Comparison of ENCODE assay signal across 11 cellular contexts in the genomic region with DNA sequence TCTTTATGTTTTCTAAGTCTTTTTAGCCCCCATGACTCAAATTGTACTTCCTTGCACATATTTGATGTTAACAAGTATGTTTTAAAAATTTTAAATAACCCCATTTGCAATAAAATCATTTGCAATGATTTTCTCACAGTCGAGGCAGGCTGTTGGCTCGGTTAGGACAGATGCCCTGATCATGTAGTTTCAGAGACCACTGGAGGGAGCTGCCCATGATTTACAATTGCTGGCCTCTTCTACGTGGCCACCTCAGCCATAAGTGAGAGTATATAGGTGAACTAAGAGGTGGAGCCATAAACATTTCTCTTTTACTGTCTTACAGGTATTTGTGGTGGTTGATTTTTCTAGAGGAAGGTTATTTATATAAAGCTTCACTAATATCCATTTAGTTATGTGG. TPM values are rescaled to one million over a fixed set of nuclear protein-coding genes. Genes with fewer than 3 reads are reported as not detected.
DNase-seq lines count a peak whose midpoint lies in the region; ATAC-seq and TF ChIP-seq lines count a peak whose summit lies in the region.
"Had no signal": no experiment of that assay in that cellular context is flagged by ENCODE, and none has a peak within 500 bp of the region (broad histone marks: within the 10 kb centered on the region; RNA-seq: fewer than 3 reads in every experiment).

No MANE protein-coding gene starts in this region.

- peaks cover 35% of the 10 kb centered on the region for H3K4me1 Mint-ChIP-seq in stimulated activated naive CD8-positive, alpha-beta T cell treated with anti-CD3 and anti-CD28 coated beads, Interleukin-15, amount 100 ng/mL, for 72 hours

- ATAC-seq in SK-N-SH treated with all-trans-retinoic acid at 6 μM for 48 hours (no peak), HG02885 (IDR thresholded peaks at IDR 0.05; ENCODE audit: poor library complexity, unreplicated experiment) (no peak)
- no peak for ATAC-seq in stimulated activated naive CD8-positive, alpha-beta T cell treated with anti-CD3 and anti-CD28 coated beads, Interleukin-15, amount 100 ng/mL, for 72 hours

- peak; percentile 24; the same call in 1 of the 2 replicates for TF ChIP-seq RAD21 in SK-N-SH (IDR thresholded peaks at IDR 0.05; ENCODE audit: low read length)

- H3K27ac Mint-ChIP-seq in stimulated activated naive CD8-positive, alpha-beta T cell treated with anti-CD3 and anti-CD28 coated beads, Interleukin-15, amount 100 ng/mL, for 72 hours = no peak overlapping the region

- WGBS in SK-N-SH (ENCODE audit: low lambda C conversion rate) = 89% methylated on average over 3 of the region's 3 CpGs

- peaks cover 17% of the 10 kb centered on the region for H3K9me3 ChIP-seq in SK-N-SH

- no peaks in the 10 kb centered on the region for H3K27me3 Mint-ChIP-seq in stimulated activated naive CD8-positive, alpha-beta T cell treated with anti-CD3 and anti-CD28 coated beads, Interleukin-15, amount 100 ng/mL, for 72 hours

- H3K36me3 ChIP-seq in SK-N-SH (replicated peaks in 1 of 2; ENCODE audit: control insufficient read depth in 1 of 2, insufficient read depth in 2 of 2, low read length in 1 of 2) = peaks cover 26 to 31% of the 10 kb centered on the region in 2 experiments

- peak; percentile 10 for DNase-seq in SK-N-SH
- peak in 1 of 2 donors; percentile 25 for DNase-seq in foreskin fibroblast
- no peak for DNase-seq in stimulated activated naive CD8-positive, alpha-beta T cell treated with anti-CD3 and anti-CD28 coated beads, Interleukin-15, amount 100 ng/mL, for 72 hours
- no peak for DNase-seq in activated CD4-positive, alpha-beta T cell treated with anti-CD3 and anti-CD28 coated beads, Interleukin-2, amount 50 U/mL, for 4 hours
- no peak for DNase-seq in SW480 (ENCODE audit: low spot score)
- DNase-seq: amygdala, NCI-H524, WERI-Rb-1 had no signal

- TF ChIP-seq EP300 in SK-N-SH (IDR thresholded peaks at IDR 0.05; ENCODE audit: borderline replicate concordance in 1 of 2, low read depth in 1 of 2, low read length in 1 of 2) = no peak

- H3K9me2 ChIP-seq in SK-N-SH = no peaks in the 10 kb centered on the region

- H3K4me1 ChIP-seq in SK-N-SH (ENCODE audit: control insufficient read depth in 1 of 2, insufficient read depth in 2 of 2, low read depth in 1 of 2, low read length in 1 of 2) = peaks cover 6 to 10% of the 10 kb centered on the region in 2 experiments; a peak in 3 of 4 replicates

- H4K20me1 ChIP-seq in SK-N-SH (ENCODE audit: insufficient read depth) = no peaks in the 10 kb centered on the region

- CTCF ChIA-PET in SK-N-SH (lab: Yijun Ruan, JAX) = interaction anchor here (1.2 to 1.8 kb wide), 2 partner anchors 381 to 429 kb away, joined by 6 to 7 read pairs; no protein-coding TSS in a partner anchor

- H3K4me3 ChIP-seq in SK-N-SH (ENCODE audit: low read depth in 2 of 2, low read length in 1 of 2) = no peak overlapping the region
- peak overlapping the region; percentile 81 for H3K4me3 ChIP-seq in WI38 (ENCODE audit: low read depth, low read length)
- peak overlapping the region; percentile 63 to 76 for H3K4me3 ChIP-seq in foreskin fibroblast (ENCODE audit: low read depth in 1 of 2, low read length in 2 of 2)

- peak overlapping the region; percentile 70; the same call in 1 of the 2 replicates for H3K4me2 ChIP-seq in SK-N-SH

- H3K9me3 Mint-ChIP-seq in stimulated activated naive CD8-positive, alpha-beta T cell treated with anti-CD3 and anti-CD28 coated beads, Interleukin-15, amount 100 ng/mL, for 72 hours = peaks cover 4 to 7% of the 10 kb centered on the region in 2 donors

- TF ChIP-seq CTCF in SK-N-SH (IDR thresholded peaks at IDR 0.05) (0 out of 2 replicates have a peak, but pooled peaks have one; percentile 11), WI38 (IDR thresholded peaks at IDR 0.05; ENCODE audit: low read depth, low read length) (no peak), foreskin fibroblast (IDR thresholded peaks at IDR 0.05; ENCODE audit: low read depth, low read length) (no peak)

- H3K79me2 ChIP-seq in SK-N-SH (ENCODE audit: insufficient read depth) = peaks cover 59% of the 10 kb centered on the region

- no peak overlapping the region for H3K9ac ChIP-seq in SK-N-SH

- H3K27ac ChIP-seq in SK-N-SH (ENCODE audit: low read depth in 2 of 2, low read length in 1 of 2) = no peak overlapping the region; a peak in 1 of 4 replicates
- H3K27ac ChIP-seq: WERI-Rb-1 had no signal

- H3F3A ChIP-seq in SK-N-SH (replicated peaks; ENCODE audit: insufficient read depth) = peaks cover 28% of the 10 kb centered on the region

- no peak overlapping the region for H2AFZ ChIP-seq in SK-N-SH (ENCODE audit: low read depth)

- H3K27me3 ChIP-seq in SK-N-SH (ENCODE audit: insufficient read depth) = no peaks in the 10 kb centered on the region

- POLR2A ChIA-PET in SK-N-SH (lab: Yijun Ruan, JAX) = no interaction called here

- H3K4me3 Mint-ChIP-seq in stimulated activated naive CD8-positive, alpha-beta T cell treated with anti-CD3 and anti-CD28 coated beads, Interleukin-15, amount 100 ng/mL, for 72 hours = peak overlapping the region; percentile 8 to 30

TF ChIP-seq in SK-N-SH, 30 proteins besides CTCF, POLR2A, EP300 and RAD21:
- TF ChIP-seq, protein P1, sequence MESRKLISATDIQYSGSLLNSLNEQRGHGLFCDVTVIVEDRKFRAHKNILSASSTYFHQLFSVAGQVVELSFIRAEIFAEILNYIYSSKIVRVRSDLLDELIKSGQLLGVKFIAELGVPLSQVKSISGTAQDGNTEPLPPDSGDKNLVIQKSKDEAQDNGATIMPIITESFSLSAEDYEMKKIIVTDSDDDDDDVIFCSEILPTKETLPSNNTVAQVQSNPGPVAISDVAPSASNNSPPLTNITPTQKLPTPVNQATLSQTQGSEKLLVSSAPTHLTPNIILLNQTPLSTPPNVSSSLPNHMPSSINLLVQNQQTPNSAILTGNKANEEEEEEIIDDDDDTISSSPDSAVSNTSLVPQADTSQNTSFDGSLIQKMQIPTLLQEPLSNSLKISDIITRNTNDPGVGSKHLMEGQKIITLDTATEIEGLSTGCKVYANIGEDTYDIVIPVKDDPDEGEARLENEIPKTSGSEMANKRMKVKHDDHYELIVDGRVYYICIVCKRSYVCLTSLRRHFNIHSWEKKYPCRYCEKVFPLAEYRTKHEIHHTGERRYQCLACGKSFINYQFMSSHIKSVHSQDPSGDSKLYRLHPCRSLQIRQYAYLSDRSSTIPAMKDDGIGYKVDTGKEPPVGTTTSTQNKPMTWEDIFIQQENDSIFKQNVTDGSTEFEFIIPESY (IDR thresholded peaks at IDR 0.05; ENCODE audit: borderline replicate concordance, low read depth) = no peak
- TF ChIP-seq, protein P2, sequence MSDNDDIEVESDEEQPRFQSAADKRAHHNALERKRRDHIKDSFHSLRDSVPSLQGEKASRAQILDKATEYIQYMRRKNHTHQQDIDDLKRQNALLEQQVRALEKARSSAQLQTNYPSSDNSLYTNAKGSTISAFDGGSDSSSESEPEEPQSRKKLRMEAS (IDR thresholded peaks at IDR 0.05; ENCODE audit: low read depth) = no peak
- TF ChIP-seq EZH2phosphoT487 (IDR thresholded peaks at IDR 0.05; ENCODE audit: borderline replicate concordance, low read depth) (no peak), TCF12 (IDR thresholded peaks at IDR 0.05) (no peak), POLR2AphosphoS5 (IDR thresholded peaks at IDR 0.05; ENCODE audit: low read depth, low read length) (no peak), FOXM1 (IDR thresholded peaks at IDR 0.05; ENCODE audit: low read depth) (no peak)

TF ChIP-seq in SK-N-SH treated with all-trans-retinoic acid at 6 μM for 48 hours, 23 proteins besides CTCF, POLR2A, EP300 and RAD21:
- TF ChIP-seq ISL1 (CRISPR knock-in tag; IDR thresholded peaks at IDR 0.05) (no peak), PPARA (CRISPR knock-in tag; IDR thresholded peaks at IDR 0.05; ENCODE audit: borderline replicate concordance) (no peak), ZFP30 (CRISPR knock-in tag; IDR thresholded peaks at IDR 0.05) (no peak), TCF4 (CRISPR knock-in tag; IDR thresholded peaks at IDR 0.05; ENCODE audit: borderline replicate concordance) (no peak), ZNF565 (CRISPR knock-in tag; conservative IDR thresholded peaks at IDR 0.05; ENCODE audit: low read depth) (no peak), ZFP3 (CRISPR knock-in tag; IDR thresholded peaks at IDR 0.05) (no peak)
TF ChIP-seq in SK-N-SH treated with all-trans-retinoic acid at 6 μM for 48 hours: peak in this region for 0.

RNA-seq across cellular contexts. Expression of gene DTWD1, which starts 1.7 kb away (rescaled TPM):
- 13.9 and 15.3 TPM in 2 replicates for polyA plus RNA-seq in SK-N-SH (2012; rRNA removed)
- 20.6 and 26.3 TPM in 2 replicates for polyA plus RNA-seq in SK-N-SH (2012; cell fraction: cytosol; rRNA removed)
- polyA plus RNA-seq in SK-N-SH (2012; cell fraction: nucleus; rRNA removed) = 6.1 and 15.8 TPM in 2 replicates

RNA-seq across cellular contexts. Expression of gene FAM227B, which starts 1.9 kb away (rescaled TPM):
- 4.4 and 5.8 TPM in 2 replicates for polyA plus RNA-seq in SK-N-SH (2012; rRNA removed)
- polyA plus RNA-seq in SK-N-SH (2012; cell fraction: cytosol; rRNA removed) = 6.7 and 8.2 TPM in 2 replicates
- 2.4 and 4.3 TPM in 2 replicates for polyA plus RNA-seq in SK-N-SH (2012; cell fraction: nucleus; rRNA removed)

Comparison
In these comparisons a context has a peak if more than half of its experiments do, and no peak if none do; other contexts are left out.
1. H3K4me3 ChIP-seq: peak in WI38 (single experiment) and foreskin fibroblast (2 of 2); none in SK-N-SH (0 of 2).